Comparison of ENCODE assay signal across 19 cellular contexts in the genomic region with DNA sequence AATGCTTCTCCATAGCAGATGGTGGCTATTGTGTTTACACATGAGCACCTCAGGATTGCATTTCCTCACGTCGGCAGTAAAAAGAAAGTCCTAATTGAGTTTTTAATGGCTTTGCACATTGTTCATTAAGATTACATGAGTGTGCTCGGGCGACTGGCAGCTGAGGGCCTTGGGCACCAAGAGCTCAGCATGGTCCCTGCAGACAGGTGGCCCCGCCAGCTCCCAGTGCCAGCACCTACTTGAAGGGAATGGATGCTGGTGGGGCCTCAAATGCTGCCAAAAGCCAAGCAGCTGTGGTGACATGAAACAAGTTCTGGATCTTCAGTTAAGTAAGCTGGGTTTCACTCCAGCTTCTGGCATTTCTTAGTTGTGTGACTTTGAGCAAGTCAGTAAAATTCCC.
"Had no signal": no experiment of that assay in that cellular context is flagged by ENCODE, and none has a peak within 500 bp of the region (broad histone marks: within the 10 kb centered on the region; RNA-seq: fewer than 3 reads in every experiment).

No MANE protein-coding gene starts in this region.

- H3K4me1 ChIP-seq: adrenal gland, tibial nerve, vagina had no signal

- H3K27me3 Mint-ChIP-seq: activated CD4-positive, alpha-beta memory T cell treated with anti-CD3 and anti-CD28 coated beads, Interleukin-2, amount 10 ng/mL, durations not matched to agents 7 days and 5 days; activated T-cell treated with anti-CD3 and anti-CD28 coated beads, Interleukin-2, amount 50 U/mL, for 24 hours; effector memory CD8-positive, alpha-beta T cell had no signal

- H3K36me3 ChIP-seq: adrenal gland, tibial nerve, vagina had no signal

- H3K4me3 Mint-ChIP-seq: activated CD4-positive, alpha-beta memory T cell treated with anti-CD3 and anti-CD28 coated beads, Interleukin-2, amount 10 ng/mL, durations not matched to agents 7 days and 5 days; activated T-cell treated with anti-CD3 and anti-CD28 coated beads, Interleukin-2, amount 50 U/mL, for 24 hours; effector memory CD8-positive, alpha-beta T cell; nephron progenitor cell had no signal

- DNase-seq: activated CD4-positive, alpha-beta memory T cell treated with anti-CD3 and anti-CD28 coated beads, Interleukin-2, amount 10 ng/mL, durations not matched to agents 7 days and 5 days; activated CD4-positive, alpha-beta T cell treated with anti-CD3 and anti-CD28 coated beads for 4 hours; activated naive CD4-positive, alpha-beta T cell treated with anti-CD3 and anti-CD28 coated beads, Interleukin-2, amount 50 U/mL, for 16 hours; activated T-cell treated with anti-CD3 and anti-CD28 coated beads, Interleukin-2, amount 50 U/mL, for 24 hours; adrenal gland; dermis blood vessel endothelial cell; effector memory CD8-positive, alpha-beta T cell; foreskin melanocyte; mesendoderm; nephron progenitor cell; occipital lobe; right cardiac atrium; stimulated activated CD4-positive, alpha-beta T cell treated with anti-CD3 and anti-CD28 coated beads, Interleukin-4, amount 100 ng/mL, for 4 hours; stimulated activated CD8-positive, alpha-beta memory T cell treated with anti-CD3 and anti-CD28 coated beads, Interleukin-4, amount 100 ng/mL, for 48 hours; stimulated activated naive CD4-positive, alpha-beta T cell treated with Interleukin-2 at 50 U/mL for 16 hours; substantia nigra had no signal

- H3K27ac Mint-ChIP-seq: activated CD4-positive, alpha-beta memory T cell treated with anti-CD3 and anti-CD28 coated beads, Interleukin-2, amount 10 ng/mL, durations not matched to agents 7 days and 5 days; activated T-cell treated with anti-CD3 and anti-CD28 coated beads, Interleukin-2, amount 50 U/mL, for 24 hours; effector memory CD8-positive, alpha-beta T cell; nephron progenitor cell had no signal

- H3K4me3 ChIP-seq: adrenal gland, skin epidermis, tibial nerve, vagina had no signal

- H3K4me1 Mint-ChIP-seq: activated CD4-positive, alpha-beta memory T cell treated with anti-CD3 and anti-CD28 coated beads, Interleukin-2, amount 10 ng/mL, durations not matched to agents 7 days and 5 days; nephron progenitor cell had no signal

- H3K9me3 ChIP-seq: adrenal gland, tibial nerve, vagina had no signal

- ATAC-seq: effector memory CD8-positive, alpha-beta T cell; right cardiac atrium had no signal
